10 cellular contexts compared by ENCODE assay signal in genomic region chr11:19715373-19715772, GRCh38. TPM values are rescaled to one million over a fixed set of nuclear protein-coding genes. Genes with fewer than 3 reads are reported as not detected.
DNase-seq lines count a peak whose midpoint lies in the region; ATAC-seq, FAIRE-seq and TF ChIP-seq lines count a peak whose summit lies in the region.
"Had no signal": no experiment of that assay in that cellular context is flagged by ENCODE, and none has a peak within 500 bp of the region (broad histone marks: within the 10 kb centered on the region; RNA-seq: fewer than 3 reads in every experiment).

No MANE protein-coding gene starts in this region.

- no peaks in the 10 kb centered on the region for H3K27me3 ChIP-seq in MG63
- no peaks in the 10 kb centered on the region for H3K27me3 ChIP-seq in dorsolateral prefrontal cortex

- peak; percentile 68 for DNase-seq in AG08395 (ENCODE audit: low spot score)
- DNase-seq in MG63: peak; percentile 71
- DNase-seq in dorsolateral prefrontal cortex: no peak
- DNase-seq in GM12891 (ENCODE audit: insufficient read length, low spot score): no peak
- DNase-seq in medulla oblongata (ENCODE audit: extremely low spot score): no peak
- no peak for DNase-seq in activated CD4-positive, alpha-beta T cell treated with anti-CD3 and anti-CD28 coated beads for 4 hours
- DNase-seq: DMS 273 treated with DMSO at 0.1 percent for 48 hours had no signal

- H3K27me3 Mint-ChIP-seq in nephron (ENCODE audit: low read depth): peaks cover 51% of the 10 kb centered on the region

- no peaks in the 10 kb centered on the region for H3K9me3 ChIP-seq in MG63

- intact Hi-C loops in dorsolateral prefrontal cortex (cut with DNase I): no loop called here

- no peak for FAIRE-seq in GM12891 (lab: Jason Lieb, UNC)

- peak overlapping the region in 1 of 3 experiments; percentile 28 for H3K27ac Mint-ChIP-seq in nephron

- peak overlapping the region; percentile 77 for H3K4me3 ChIP-seq in MG63
- H3K4me3 ChIP-seq in dorsolateral prefrontal cortex: peak overlapping the region in 58 of 59 donors; percentile 56 to 94 (median 83)

- H3K4me3 Mint-ChIP-seq in nephron: peak overlapping the region; percentile 63 to 86 (median 83)

- no peak for TF ChIP-seq POLR2A in GM12891 (IDR thresholded peaks at IDR 0.05; ENCODE audit: low read depth, low read length)

- H3K4me1 Mint-ChIP-seq in nephron: peaks cover 52% of the 10 kb centered on the region

- peak overlapping the region in 50 of 59 donors; percentile 20 to 97 (median 85) for H3K27ac ChIP-seq in dorsolateral prefrontal cortex
- H3K27ac ChIP-seq: KMS-11 had no signal

- no peak for ATAC-seq in HG03565 (IDR thresholded peaks at IDR 0.05; ENCODE audit: unreplicated experiment)

- H3K36me3 ChIP-seq in MG63: peaks cover 62% of the 10 kb centered on the region

- H3K9me3 Mint-ChIP-seq in nephron: no peaks in the 10 kb centered on the region

- TF ChIP-seq CTCF in dorsolateral prefrontal cortex (IDR thresholded peaks at IDR 0.05 in 54 of 56, conservative IDR thresholded peaks at IDR 0.05 in 2 of 56; ENCODE audit: low read depth in 1 of 56, partially characterized antibody in 56 of 56) (no peak), nephron (IDR thresholded peaks at IDR 0.05; ENCODE audit: unreplicated experiment in 3 of 3) (no peak)

- H3K36me3 Mint-ChIP-seq in nephron (ENCODE audit: low read depth): no peaks in the 10 kb centered on the region

TF ChIP-seq in GM12891, 5 proteins besides CTCF, POLR2A, EP300 and RAD21:
- TF ChIP-seq PAX5 (IDR thresholded peaks at IDR 0.05; ENCODE audit: insufficient read depth, low read length, severe bottlenecking): no peak
- TF ChIP-seq SPI1 (IDR thresholded peaks at IDR 0.05; ENCODE audit: low read depth, low read length): no peak
- TF ChIP-seq TAF1 (IDR thresholded peaks at IDR 0.05; ENCODE audit: low read depth, low read length): no peak
- TF ChIP-seq POLR2AphosphoS5 (IDR thresholded peaks at IDR 0.05; ENCODE audit: low read depth, low read length): no peak
- TF ChIP-seq POU2F2 (IDR thresholded peaks at IDR 0.05; ENCODE audit: low read depth, low read length): no peak

RNA-seq across cellular contexts. Expression of gene NAV2, which starts 2.7 kb away (rescaled TPM):
- 3.7 and 5.0 TPM in 2 replicates for total RNA-seq in MG63 (2014; rRNA removed; shearing (Covaris generic); ENCODE audit: low replicate concordance)
- total RNA-seq in dorsolateral prefrontal cortex: 100 to 1,000 TPM in 5 of 120 experiments, 10 to 100 TPM in 115; 43.9 to 157 (median 68.6) TPM
- polyA plus RNA-seq in GM12891 (2012; ENCODE audit: low read depth, missing spikeins): 0.72 TPM

Comparison
In these comparisons a context has a peak if more than half of its experiments do, and no peak if none do; other contexts are left out.
1. DNase-seq: peak in AG08395 (single experiment) and MG63 (single experiment); none in dorsolateral prefrontal cortex (0 of 10), GM12891 (single experiment), medulla oblongata (single experiment) and activated CD4-positive, alpha-beta T cell treated with anti-CD3 and anti-CD28 coated beads for 4 hours (0 of 2).